In the genomic region with DNA sequence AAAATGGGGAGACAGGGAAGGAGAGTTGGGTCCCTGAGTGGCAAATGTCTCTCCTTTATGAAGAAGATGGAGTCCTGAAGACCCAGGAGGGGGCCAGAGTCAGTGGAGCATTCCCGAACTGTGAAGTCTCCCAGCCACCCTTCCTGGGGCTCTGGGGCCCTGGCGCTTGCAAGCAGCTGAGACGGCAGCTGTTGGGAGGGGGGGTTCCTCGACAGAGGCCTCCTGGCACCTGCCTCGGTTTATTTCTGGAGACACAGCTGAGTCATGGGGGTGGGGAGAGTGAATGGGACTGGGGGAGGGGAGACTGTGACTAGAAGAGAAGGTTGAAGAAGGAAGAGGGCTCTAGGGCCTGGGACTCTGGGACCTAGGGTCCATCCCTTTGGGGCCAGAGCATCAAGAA, we compare ENCODE assay signal across 1 cellular context.
TF ChIP-seq lines count a peak whose summit lies in the region.

No MANE protein-coding gene starts in this region.

TF ChIP-seq in GM12878, 131 proteins besides CTCF, POLR2A, EP300 and RAD21:
- no peak for TF ChIP-seq BCL11A (IDR thresholded peaks at IDR 0.05; ENCODE audit: low read depth, low read length)
- TF ChIP-seq MEF2A (IDR thresholded peaks at IDR 0.05; ENCODE audit: insufficient read depth, low read depth, low read length): 0 out of 2 replicates have a peak, but pooled peaks have one; percentile 42
- TF ChIP-seq TCF3 (IDR thresholded peaks at IDR 0.05; ENCODE audit: borderline replicate concordance, insufficient read depth, low read depth, low read length): peak; percentile 69; the same call in 1 of the 2 replicates
- peak; percentile 92 for TF ChIP-seq TCF12 (IDR thresholded peaks at IDR 0.05; ENCODE audit: low read depth, low read length)
- TF ChIP-seq, protein P1, sequence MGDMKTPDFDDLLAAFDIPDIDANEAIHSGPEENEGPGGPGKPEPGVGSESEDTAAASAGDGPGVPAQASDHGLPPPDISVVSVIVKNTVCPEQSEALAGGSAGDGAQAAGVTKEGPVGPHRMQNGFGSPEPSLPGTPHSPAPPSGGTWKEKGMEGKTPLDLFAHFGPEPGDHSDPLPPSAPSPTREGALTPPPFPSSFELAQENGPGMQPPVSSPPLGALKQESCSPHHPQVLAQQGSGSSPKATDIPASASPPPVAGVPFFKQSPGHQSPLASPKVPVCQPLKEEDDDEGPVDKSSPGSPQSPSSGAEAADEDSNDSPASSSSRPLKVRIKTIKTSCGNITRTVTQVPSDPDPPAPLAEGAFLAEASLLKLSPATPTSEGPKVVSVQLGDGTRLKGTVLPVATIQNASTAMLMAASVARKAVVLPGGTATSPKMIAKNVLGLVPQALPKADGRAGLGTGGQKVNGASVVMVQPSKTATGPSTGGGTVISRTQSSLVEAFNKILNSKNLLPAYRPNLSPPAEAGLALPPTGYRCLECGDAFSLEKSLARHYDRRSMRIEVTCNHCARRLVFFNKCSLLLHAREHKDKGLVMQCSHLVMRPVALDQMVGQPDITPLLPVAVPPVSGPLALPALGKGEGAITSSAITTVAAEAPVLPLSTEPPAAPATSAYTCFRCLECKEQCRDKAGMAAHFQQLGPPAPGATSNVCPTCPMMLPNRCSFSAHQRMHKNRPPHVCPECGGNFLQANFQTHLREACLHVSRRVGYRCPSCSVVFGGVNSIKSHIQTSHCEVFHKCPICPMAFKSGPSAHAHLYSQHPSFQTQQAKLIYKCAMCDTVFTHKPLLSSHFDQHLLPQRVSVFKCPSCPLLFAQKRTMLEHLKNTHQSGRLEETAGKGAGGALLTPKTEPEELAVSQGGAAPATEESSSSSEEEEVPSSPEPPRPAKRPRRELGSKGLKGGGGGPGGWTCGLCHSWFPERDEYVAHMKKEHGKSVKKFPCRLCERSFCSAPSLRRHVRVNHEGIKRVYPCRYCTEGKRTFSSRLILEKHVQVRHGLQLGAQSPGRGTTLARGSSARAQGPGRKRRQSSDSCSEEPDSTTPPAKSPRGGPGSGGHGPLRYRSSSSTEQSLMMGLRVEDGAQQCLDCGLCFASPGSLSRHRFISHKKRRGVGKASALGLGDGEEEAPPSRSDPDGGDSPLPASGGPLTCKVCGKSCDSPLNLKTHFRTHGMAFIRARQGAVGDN (IDR thresholded peaks at IDR 0.05): no peak
- TF ChIP-seq SMAD1 (IDR thresholded peaks at IDR 0.05; ENCODE audit: low read depth, partially characterized antibody): no peak
- TF ChIP-seq YBX1 (IDR thresholded peaks at IDR 0.05): no peak
- no peak for TF ChIP-seq RUNX3 (IDR thresholded peaks at IDR 0.05; ENCODE audit: low read length)
